9 cellular contexts compared by ENCODE assay signal in the genomic region with DNA sequence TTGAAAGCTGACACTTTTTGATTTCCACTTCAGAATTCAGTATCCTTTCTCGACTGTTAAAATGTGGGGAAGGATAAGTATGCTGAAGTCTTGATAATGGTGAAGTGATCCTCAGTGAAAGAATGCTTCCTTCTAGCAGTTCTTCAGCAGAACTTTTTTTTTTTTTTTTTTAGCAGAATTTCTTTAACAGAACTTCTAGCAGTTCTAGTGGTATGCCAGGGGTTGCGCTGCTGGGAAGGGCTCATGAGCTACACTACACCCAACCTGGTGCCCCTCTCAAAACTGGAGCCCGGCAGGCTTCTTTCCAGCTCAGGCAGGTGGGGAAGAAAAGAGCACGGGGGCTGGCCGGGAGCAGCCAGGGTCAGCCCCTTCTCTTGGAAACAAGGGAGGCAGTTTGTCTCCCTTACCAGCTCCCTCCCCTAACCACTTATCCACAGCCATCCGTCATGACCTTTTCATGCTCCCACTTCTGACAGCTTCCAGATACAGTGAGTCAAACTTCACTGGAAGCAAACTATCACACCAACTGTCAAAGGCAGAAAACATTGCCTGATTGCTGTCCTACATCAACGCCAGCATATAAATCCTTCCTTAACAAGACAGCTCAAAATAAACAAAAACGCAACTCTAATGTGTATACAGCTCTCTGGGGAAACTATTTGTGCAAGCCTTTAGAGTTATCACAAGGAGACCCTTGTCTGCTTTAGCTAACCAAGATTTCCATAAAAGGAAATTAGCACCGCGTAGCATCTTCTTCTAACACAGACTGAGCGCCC.
DNase-seq lines count a peak whose midpoint lies in the region; ATAC-seq and TF ChIP-seq lines count a peak whose summit lies in the region.
"Had no signal": no experiment of that assay in that cellular context is flagged by ENCODE, and none has a peak within 500 bp of the region (broad histone marks: within the 10 kb centered on the region; RNA-seq: fewer than 3 reads in every experiment).

No MANE protein-coding gene starts in this region.

- H3K27me3 ChIP-seq in esophagus (ENCODE audit: control insufficient read depth in 1 of 2, insufficient read depth in 2 of 2, low read length in 2 of 2) (no peaks in the 10 kb centered on the region), muscle layer of duodenum (ENCODE audit: low read depth, low read length) (no peaks in the 10 kb centered on the region)

- 63 to 70% methylated on average over 11 of the region's 11 CpGs for WGBS in esophagus, 2 donors

- H3K27ac Mint-ChIP-seq in stimulated activated naive B cell treated with anti-CD40 and anti-IgM and Interleukin-4, amounts not matched to agents 10 μg/mL and 1 μg/mL and 100 μg/mL, for 72 hours: no peak overlapping the region
- H3K27ac Mint-ChIP-seq: activated CD4-positive, alpha-beta T cell treated with anti-CD3 and anti-CD28 coated beads, Interleukin-2, amount 10 ng/mL, durations not matched to agents 24 days and 14 days had no signal

- H3K36me3 ChIP-seq in esophagus (ENCODE audit: control insufficient read depth in 2 of 2, insufficient read depth in 2 of 2, low read length in 1 of 2) (peaks cover 0 to 9% of the 10 kb centered on the region in 2 donors), muscle layer of duodenum (ENCODE audit: control insufficient read depth in 1 of 2, insufficient read depth in 2 of 2, low read length in 2 of 2) (peaks cover 10 to 12% of the 10 kb centered on the region in 2 donors)

- peaks cover 23 to 69% of the 10 kb centered on the region in 2 donors for H3K36me3 Mint-ChIP-seq in stimulated activated naive B cell treated with anti-CD40 and anti-IgM and Interleukin-4, amounts not matched to agents 10 μg/mL and 1 μg/mL and 100 μg/mL, for 72 hours

- H3K27me3 Mint-ChIP-seq in stimulated activated naive B cell treated with anti-CD40 and anti-IgM and Interleukin-4, amounts not matched to agents 10 μg/mL and 1 μg/mL and 100 μg/mL, for 72 hours: no peaks in the 10 kb centered on the region
- H3K27me3 Mint-ChIP-seq: activated CD4-positive, alpha-beta T cell treated with anti-CD3 and anti-CD28 coated beads, Interleukin-2, amount 10 ng/mL, durations not matched to agents 24 days and 14 days had no signal

- TF ChIP-seq CTCF in AG09319 (IDR thresholded peaks at IDR 0.05; ENCODE audit: low read depth, low read length): peak; percentile 14

- H3K9me3 ChIP-seq in esophagus (ENCODE audit: control insufficient read depth in 2 of 2, insufficient read depth in 1 of 2, low read depth in 1 of 2, low read length in 1 of 2): no peaks in the 10 kb centered on the region
- H3K9me3 ChIP-seq in muscle layer of duodenum (ENCODE audit: control insufficient read depth in 1 of 2, low read length in 2 of 2): no peaks in the 10 kb centered on the region

- H3K9me3 Mint-ChIP-seq in stimulated activated naive B cell treated with anti-CD40 and anti-IgM and Interleukin-4, amounts not matched to agents 10 μg/mL and 1 μg/mL and 100 μg/mL, for 72 hours: no peaks in the 10 kb centered on the region
- H3K9me3 Mint-ChIP-seq: activated CD4-positive, alpha-beta T cell treated with anti-CD3 and anti-CD28 coated beads, Interleukin-2, amount 10 ng/mL, durations not matched to agents 24 days and 14 days had no signal

- no peak for ATAC-seq in stimulated activated naive B cell treated with anti-CD40 and anti-IgM and Interleukin-4, amounts not matched to agents 10 μg/mL and 1 μg/mL and 100 μg/mL, for 72 hours (replicated peaks)

- H3K4me1 ChIP-seq in esophagus (ENCODE audit: control insufficient read depth in 2 of 2, insufficient read depth in 2 of 2, low read length in 1 of 2) (no peaks in the 10 kb centered on the region), muscle layer of duodenum (ENCODE audit: control insufficient read depth in 1 of 2, insufficient read depth in 2 of 2, low read length in 2 of 2) (peaks cover 11 to 31% of the 10 kb centered on the region in 2 donors)

- H3K4me3 Mint-ChIP-seq in stimulated activated naive B cell treated with anti-CD40 and anti-IgM and Interleukin-4, amounts not matched to agents 10 μg/mL and 1 μg/mL and 100 μg/mL, for 72 hours: no peak overlapping the region
- H3K4me3 Mint-ChIP-seq: activated CD4-positive, alpha-beta T cell treated with anti-CD3 and anti-CD28 coated beads, Interleukin-2, amount 10 ng/mL, durations not matched to agents 24 days and 14 days had no signal

- no peak overlapping the region for H3K4me3 ChIP-seq in esophagus (ENCODE audit: low read depth in 1 of 2, low read length in 2 of 2)
- H3K4me3 ChIP-seq in muscle layer of duodenum (ENCODE audit: low read depth in 1 of 2, low read length in 2 of 2): peak overlapping the region in 1 of 2 donors; percentile 31

- H3K27ac ChIP-seq in esophagus (ENCODE audit: low read depth in 2 of 2, low read length in 1 of 2) (peak overlapping the region; percentile 54 to 55), muscle layer of duodenum (ENCODE audit: low read length) (peak overlapping the region; percentile 7)

- DNase-seq in AG09319 (ENCODE audit: extremely low read depth, low read depth) (peak; percentile 12), NCI-H2227 (lab: John Stamatoyannopoulos, UW; ENCODE audit: unreplicated experiment) (peak; percentile 15), NCI-H446 (lab: John Stamatoyannopoulos, UW) (no peak), SKM-1 (lab: John Stamatoyannopoulos, UW; ENCODE audit: unreplicated experiment) (no peak)
- DNase-seq in stimulated activated naive B cell treated with anti-CD40 and anti-IgM and Interleukin-4, amounts not matched to agents 10 μg/mL and 1 μg/mL and 100 μg/mL, for 72 hours: no peak
- no peak for DNase-seq in activated CD4-positive, alpha-beta T cell treated with anti-CD3 and anti-CD28 coated beads for 48 hours
- DNase-seq: activated CD4-positive, alpha-beta T cell treated with anti-CD3 and anti-CD28 coated beads, Interleukin-2, amount 10 ng/mL, durations not matched to agents 24 days and 14 days had no signal

- H3K4me1 Mint-ChIP-seq in stimulated activated naive B cell treated with anti-CD40 and anti-IgM and Interleukin-4, amounts not matched to agents 10 μg/mL and 1 μg/mL and 100 μg/mL, for 72 hours: peaks cover 0 to 3% of the 10 kb centered on the region in 2 donors
- H3K4me1 Mint-ChIP-seq: activated CD4-positive, alpha-beta T cell treated with anti-CD3 and anti-CD28 coated beads, Interleukin-2, amount 10 ng/mL, durations not matched to agents 24 days and 14 days had no signal

Comparison
In these comparisons a context has a peak if more than half of its experiments do, and no peak if none do; other contexts are left out.
1. DNase-seq: peak in AG09319 (single experiment) and NCI-H2227 (single experiment); none in stimulated activated naive B cell treated with anti-CD40 and anti-IgM and Interleukin-4, amounts not matched to agents 10 μg/mL and 1 μg/mL and 100 μg/mL, for 72 hours (single experiment), activated CD4-positive, alpha-beta T cell treated with anti-CD3 and anti-CD28 coated beads for 48 hours (single experiment), NCI-H446 (0 of 2) and SKM-1 (single experiment).